1 cellular context compared by ENCODE assay signal in the genomic region with DNA sequence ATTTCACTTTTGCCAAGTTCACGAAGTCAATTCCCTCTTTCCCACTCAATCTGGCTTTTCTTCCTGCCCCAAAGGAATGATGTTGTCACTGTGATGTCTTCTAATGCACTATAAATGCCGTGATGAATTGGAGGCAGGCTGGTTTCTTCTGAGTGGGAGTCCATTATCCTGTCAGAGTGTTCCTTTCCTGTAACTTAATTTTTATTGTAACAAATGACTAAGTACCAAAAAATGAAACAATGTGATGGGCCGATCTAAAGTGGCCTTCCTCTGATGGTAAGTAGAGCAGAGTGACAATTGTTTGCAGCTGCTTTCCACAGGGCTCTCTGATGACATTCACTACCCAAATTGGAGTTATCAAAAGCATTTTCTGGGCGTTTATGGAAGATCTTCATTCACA.
TF ChIP-seq lines count a peak whose summit lies in the region.

No MANE protein-coding gene starts in this region.

TF ChIP-seq in HepG2, 621 proteins besides CTCF, POLR2A, EP300 and RAD21 (continued from another document):
- no peak for TF ChIP-seq MXI1 (IDR thresholded peaks at IDR 0.05; ENCODE audit: borderline replicate concordance, low read depth, low read length)
- no peak for TF ChIP-seq ZFYVE20 (CRISPR knock-in tag; IDR thresholded peaks at IDR 0.05; ENCODE audit: borderline replicate concordance, low read depth)
- TF ChIP-seq, protein P1, sequence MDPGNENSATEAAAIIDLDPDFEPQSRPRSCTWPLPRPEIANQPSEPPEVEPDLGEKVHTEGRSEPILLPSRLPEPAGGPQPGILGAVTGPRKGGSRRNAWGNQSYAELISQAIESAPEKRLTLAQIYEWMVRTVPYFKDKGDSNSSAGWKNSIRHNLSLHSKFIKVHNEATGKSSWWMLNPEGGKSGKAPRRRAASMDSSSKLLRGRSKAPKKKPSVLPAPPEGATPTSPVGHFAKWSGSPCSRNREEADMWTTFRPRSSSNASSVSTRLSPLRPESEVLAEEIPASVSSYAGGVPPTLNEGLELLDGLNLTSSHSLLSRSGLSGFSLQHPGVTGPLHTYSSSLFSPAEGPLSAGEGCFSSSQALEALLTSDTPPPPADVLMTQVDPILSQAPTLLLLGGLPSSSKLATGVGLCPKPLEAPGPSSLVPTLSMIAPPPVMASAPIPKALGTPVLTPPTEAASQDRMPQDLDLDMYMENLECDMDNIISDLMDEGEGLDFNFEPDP (CRISPR knock-in tag; conservative IDR thresholded peaks at IDR 0.05): no peak
- no peak for TF ChIP-seq KDM1A (CRISPR knock-in tag; IDR thresholded peaks at IDR 0.05)
- TF ChIP-seq ZBTB42 (CRISPR knock-in tag; IDR thresholded peaks at IDR 0.05): no peak
- no peak for TF ChIP-seq POLR2G (IDR thresholded peaks at IDR 0.05; ENCODE audit: low read depth, low read length)
- TF ChIP-seq KLF12 (CRISPR knock-in tag; IDR thresholded peaks at IDR 0.05; ENCODE audit: borderline replicate concordance): no peak
- TF ChIP-seq EEA1 (CRISPR knock-in tag; IDR thresholded peaks at IDR 0.05; ENCODE audit: borderline replicate concordance): no peak
- TF ChIP-seq, protein P2, sequence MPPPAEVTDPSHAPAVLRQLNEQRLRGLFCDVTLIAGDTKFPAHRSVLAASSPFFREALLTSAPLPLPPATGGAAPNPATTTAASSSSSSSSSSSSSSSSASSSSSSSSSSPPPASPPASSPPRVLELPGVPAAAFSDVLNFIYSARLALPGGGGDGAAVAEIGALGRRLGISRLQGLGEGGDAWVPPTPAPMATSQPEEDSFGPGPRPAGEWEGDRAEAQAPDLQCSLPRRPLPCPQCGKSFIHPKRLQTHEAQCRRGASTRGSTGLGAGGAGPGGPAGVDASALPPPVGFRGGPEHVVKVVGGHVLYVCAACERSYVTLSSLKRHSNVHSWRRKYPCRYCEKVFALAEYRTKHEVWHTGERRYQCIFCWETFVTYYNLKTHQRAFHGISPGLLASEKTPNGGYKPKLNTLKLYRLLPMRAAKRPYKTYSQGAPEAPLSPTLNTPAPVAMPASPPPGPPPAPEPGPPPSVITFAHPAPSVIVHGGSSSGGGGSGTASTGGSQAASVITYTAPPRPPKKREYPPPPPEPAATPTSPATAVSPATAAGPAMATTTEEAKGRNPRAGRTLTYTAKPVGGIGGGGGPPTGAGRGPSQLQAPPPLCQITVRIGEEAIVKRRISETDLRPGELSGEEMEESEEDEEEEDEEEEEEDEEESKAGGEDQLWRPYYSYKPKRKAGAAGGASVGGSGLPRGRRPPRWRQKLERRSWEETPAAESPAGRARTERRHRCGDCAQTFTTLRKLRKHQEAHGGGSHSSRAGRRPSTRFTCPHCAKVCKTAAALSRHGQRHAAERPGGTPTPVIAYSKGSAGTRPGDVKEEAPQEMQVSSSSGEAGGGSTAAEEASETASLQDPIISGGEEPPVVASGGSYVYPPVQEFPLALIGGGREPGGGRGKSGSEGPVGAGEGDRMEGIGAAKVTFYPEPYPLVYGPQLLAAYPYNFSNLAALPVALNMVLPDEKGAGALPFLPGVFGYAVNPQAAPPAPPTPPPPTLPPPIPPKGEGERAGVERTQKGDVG (CRISPR knock-in tag; IDR thresholded peaks at IDR 0.05; ENCODE audit: borderline replicate concordance): no peak
- TF ChIP-seq, protein P3, sequence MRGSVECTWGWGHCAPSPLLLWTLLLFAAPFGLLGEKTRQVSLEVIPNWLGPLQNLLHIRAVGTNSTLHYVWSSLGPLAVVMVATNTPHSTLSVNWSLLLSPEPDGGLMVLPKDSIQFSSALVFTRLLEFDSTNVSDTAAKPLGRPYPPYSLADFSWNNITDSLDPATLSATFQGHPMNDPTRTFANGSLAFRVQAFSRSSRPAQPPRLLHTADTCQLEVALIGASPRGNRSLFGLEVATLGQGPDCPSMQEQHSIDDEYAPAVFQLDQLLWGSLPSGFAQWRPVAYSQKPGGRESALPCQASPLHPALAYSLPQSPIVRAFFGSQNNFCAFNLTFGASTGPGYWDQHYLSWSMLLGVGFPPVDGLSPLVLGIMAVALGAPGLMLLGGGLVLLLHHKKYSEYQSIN (CRISPR knock-in tag; IDR thresholded peaks at IDR 0.05; ENCODE audit: borderline replicate concordance): no peak
- TF ChIP-seq KLF9 (CRISPR knock-in tag; IDR thresholded peaks at IDR 0.05; ENCODE audit: low read depth): no peak
- no peak for TF ChIP-seq SMARCC2 (IDR thresholded peaks at IDR 0.05)
- TF ChIP-seq, protein P4, sequence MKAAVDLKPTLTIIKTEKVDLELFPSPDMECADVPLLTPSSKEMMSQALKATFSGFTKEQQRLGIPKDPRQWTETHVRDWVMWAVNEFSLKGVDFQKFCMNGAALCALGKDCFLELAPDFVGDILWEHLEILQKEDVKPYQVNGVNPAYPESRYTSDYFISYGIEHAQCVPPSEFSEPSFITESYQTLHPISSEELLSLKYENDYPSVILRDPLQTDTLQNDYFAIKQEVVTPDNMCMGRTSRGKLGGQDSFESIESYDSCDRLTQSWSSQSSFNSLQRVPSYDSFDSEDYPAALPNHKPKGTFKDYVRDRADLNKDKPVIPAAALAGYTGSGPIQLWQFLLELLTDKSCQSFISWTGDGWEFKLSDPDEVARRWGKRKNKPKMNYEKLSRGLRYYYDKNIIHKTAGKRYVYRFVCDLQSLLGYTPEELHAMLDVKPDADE (CRISPR knock-in tag; IDR thresholded peaks at IDR 0.05): no peak
- TF ChIP-seq, protein P5, sequence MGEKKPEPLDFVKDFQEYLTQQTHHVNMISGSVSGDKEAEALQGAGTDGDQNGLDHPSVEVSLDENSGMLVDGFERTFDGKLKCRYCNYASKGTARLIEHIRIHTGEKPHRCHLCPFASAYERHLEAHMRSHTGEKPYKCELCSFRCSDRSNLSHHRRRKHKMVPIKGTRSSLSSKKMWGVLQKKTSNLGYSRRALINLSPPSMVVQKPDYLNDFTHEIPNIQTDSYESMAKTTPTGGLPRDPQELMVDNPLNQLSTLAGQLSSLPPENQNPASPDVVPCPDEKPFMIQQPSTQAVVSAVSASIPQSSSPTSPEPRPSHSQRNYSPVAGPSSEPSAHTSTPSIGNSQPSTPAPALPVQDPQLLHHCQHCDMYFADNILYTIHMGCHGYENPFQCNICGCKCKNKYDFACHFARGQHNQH (CRISPR knock-in tag; IDR thresholded peaks at IDR 0.05): no peak
- TF ChIP-seq RAD51 (IDR thresholded peaks at IDR 0.05; ENCODE audit: borderline replicate concordance): no peak
- TF ChIP-seq, protein P6, sequence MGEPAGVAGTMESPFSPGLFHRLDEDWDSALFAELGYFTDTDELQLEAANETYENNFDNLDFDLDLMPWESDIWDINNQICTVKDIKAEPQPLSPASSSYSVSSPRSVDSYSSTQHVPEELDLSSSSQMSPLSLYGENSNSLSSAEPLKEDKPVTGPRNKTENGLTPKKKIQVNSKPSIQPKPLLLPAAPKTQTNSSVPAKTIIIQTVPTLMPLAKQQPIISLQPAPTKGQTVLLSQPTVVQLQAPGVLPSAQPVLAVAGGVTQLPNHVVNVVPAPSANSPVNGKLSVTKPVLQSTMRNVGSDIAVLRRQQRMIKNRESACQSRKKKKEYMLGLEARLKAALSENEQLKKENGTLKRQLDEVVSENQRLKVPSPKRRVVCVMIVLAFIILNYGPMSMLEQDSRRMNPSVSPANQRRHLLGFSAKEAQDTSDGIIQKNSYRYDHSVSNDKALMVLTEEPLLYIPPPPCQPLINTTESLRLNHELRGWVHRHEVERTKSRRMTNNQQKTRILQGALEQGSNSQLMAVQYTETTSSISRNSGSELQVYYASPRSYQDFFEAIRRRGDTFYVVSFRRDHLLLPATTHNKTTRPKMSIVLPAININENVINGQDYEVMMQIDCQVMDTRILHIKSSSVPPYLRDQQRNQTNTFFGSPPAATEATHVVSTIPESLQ (CRISPR knock-in tag; conservative IDR thresholded peaks at IDR 0.05): no peak
- no peak for TF ChIP-seq KDM4B (CRISPR knock-in tag; IDR thresholded peaks at IDR 0.05)
- no peak for TF ChIP-seq ZNF253 (CRISPR knock-in tag; IDR thresholded peaks at IDR 0.05; ENCODE audit: borderline replicate concordance)
